8 cellular contexts compared by ENCODE assay signal in genomic region chr10:11209810-11210141, GRCh38.
DNase-seq lines count a peak whose midpoint lies in the region; ATAC-seq lines count a peak whose summit lies in the region.

No MANE protein-coding gene starts in this region.

- no peak for DNase-seq in activated naive CD4-positive, alpha-beta T cell treated with anti-CD3 and anti-CD28 coated beads, Interleukin-2, amount 50 U/mL, for 16 hours
- DNase-seq in activated naive CD8-positive, alpha-beta T cell treated with anti-CD3 and anti-CD28 coated beads, Interleukin-2, amount 50 U/mL, for 24 hours = no peak
- DNase-seq in superior temporal gyrus (ENCODE audit: extremely low spot score) (peak; percentile 70), Kasumi-1 (lab: John Stamatoyannopoulos, UW) (no peak), T1000 (lab: John Stamatoyannopoulos, UW) (no peak), NCI-H446 treated with DMSO at 0.1 percent for 48 hours (lab: John Stamatoyannopoulos, UW) (no peak)

- peaks cover 99% of the 10 kb centered on the region for H3K4me1 Mint-ChIP-seq in activated naive CD4-positive, alpha-beta T cell treated with anti-CD3 and anti-CD28 coated beads, Interleukin-2, amount 50 U/mL, for 24 hours
- peaks cover 99% of the 10 kb centered on the region for H3K4me1 Mint-ChIP-seq in activated naive CD8-positive, alpha-beta T cell treated with anti-CD3 and anti-CD28 coated beads, Interleukin-2, amount 50 U/mL, for 24 hours

- no peaks in the 10 kb centered on the region for H3K9me3 Mint-ChIP-seq in activated naive CD4-positive, alpha-beta T cell treated with anti-CD3 and anti-CD28 coated beads, Interleukin-2, amount 50 U/mL, for 24 hours
- no peaks in the 10 kb centered on the region for H3K9me3 Mint-ChIP-seq in activated naive CD8-positive, alpha-beta T cell treated with anti-CD3 and anti-CD28 coated beads, Interleukin-2, amount 50 U/mL, for 24 hours

- peak overlapping the region; percentile 98 for H3K27ac Mint-ChIP-seq in activated naive CD4-positive, alpha-beta T cell treated with anti-CD3 and anti-CD28 coated beads, Interleukin-2, amount 50 U/mL, for 24 hours
- H3K27ac Mint-ChIP-seq in activated naive CD8-positive, alpha-beta T cell treated with anti-CD3 and anti-CD28 coated beads, Interleukin-2, amount 50 U/mL, for 24 hours = peak overlapping the region; percentile 96

- peak; percentile 31 for ATAC-seq in HG02981 (IDR thresholded peaks at IDR 0.05; ENCODE audit: unreplicated experiment)
- no peak for ATAC-seq in activated naive CD8-positive, alpha-beta T cell treated with anti-CD3 and anti-CD28 coated beads, Interleukin-2, amount 50 U/mL, for 24 hours

- no peaks in the 10 kb centered on the region for H3K27me3 Mint-ChIP-seq in activated naive CD4-positive, alpha-beta T cell treated with anti-CD3 and anti-CD28 coated beads, Interleukin-2, amount 50 U/mL, for 24 hours
- H3K27me3 Mint-ChIP-seq in activated naive CD8-positive, alpha-beta T cell treated with anti-CD3 and anti-CD28 coated beads, Interleukin-2, amount 50 U/mL, for 24 hours = no peaks in the 10 kb centered on the region

- H3K4me3 Mint-ChIP-seq in activated naive CD4-positive, alpha-beta T cell treated with anti-CD3 and anti-CD28 coated beads, Interleukin-2, amount 50 U/mL, for 24 hours = peak overlapping the region; percentile 88
- peak overlapping the region; percentile 70 for H3K4me3 Mint-ChIP-seq in activated naive CD8-positive, alpha-beta T cell treated with anti-CD3 and anti-CD28 coated beads, Interleukin-2, amount 50 U/mL, for 24 hours

- peaks cover 24% of the 10 kb centered on the region for H3K36me3 Mint-ChIP-seq in activated naive CD4-positive, alpha-beta T cell treated with anti-CD3 and anti-CD28 coated beads, Interleukin-2, amount 50 U/mL, for 24 hours
- peaks cover 71% of the 10 kb centered on the region for H3K36me3 Mint-ChIP-seq in activated naive CD8-positive, alpha-beta T cell treated with anti-CD3 and anti-CD28 coated beads, Interleukin-2, amount 50 U/mL, for 24 hours (ENCODE audit: low read depth)
